Comparison of ENCODE assay signal across 28 cellular contexts in genomic region chr11:82326853-82327252, GRCh38.
"Had no signal": no experiment of that assay in that cellular context is flagged by ENCODE, and none has a peak within 500 bp of the region (broad histone marks: within the 10 kb centered on the region; RNA-seq: fewer than 3 reads in every experiment).

No MANE protein-coding gene starts in this region.

- H3K4me1 ChIP-seq: pancreas, psoas muscle, right lobe of liver, sigmoid colon, stomach, thyroid gland, tibial nerve, upper lobe of left lung, uterus had no signal

- H3K9me3 ChIP-seq: neutrophil, pancreas, psoas muscle, right lobe of liver, sigmoid colon, stomach, thoracic aorta, thyroid gland, tibial nerve, upper lobe of left lung, uterus had no signal

- H3K36me3 ChIP-seq: neutrophil, pancreas, right lobe of liver, sigmoid colon, stomach, thoracic aorta, thyroid gland, tibial nerve, upper lobe of left lung, uterus had no signal

- ATAC-seq: naive thymus-derived CD8-positive, alpha-beta T cell; natural killer cell treated with Interleukin-12 subunit alpha and Interleukin-12 subunit beta and Interleukin-15 and Interleukin-18, amount 100 ng/mL, for 72 hours; pancreas; psoas muscle; right cardiac atrium; stimulated activated naive B cell treated with anti-CD40 and anti-IgM and Interleukin-4, amounts not matched to agents 10 μg/mL and 1 μg/mL and 100 μg/mL, for 72 hours had no signal

- H3K4me1 Mint-ChIP-seq: naive B cell; naive thymus-derived CD8-positive, alpha-beta T cell; nephron progenitor cell; neural crest cell; stimulated activated naive B cell treated with anti-CD40 and anti-IgM and Interleukin-4, amounts not matched to agents 10 μg/mL and 1 μg/mL and 100 μg/mL, for 72 hours had no signal

- H3K36me3 Mint-ChIP-seq: naive B cell; naive thymus-derived CD8-positive, alpha-beta T cell; natural killer cell treated with Interleukin-12 subunit alpha and Interleukin-12 subunit beta and Interleukin-15 and Interleukin-18, amount 100 ng/mL, for 72 hours; stimulated activated naive B cell treated with anti-CD40 and anti-IgM and Interleukin-4, amounts not matched to agents 10 μg/mL and 1 μg/mL and 100 μg/mL, for 72 hours had no signal

- H3K4me3 ChIP-seq: pancreas, psoas muscle, right lobe of liver, sigmoid colon, stomach, thoracic aorta, thyroid gland, tibial nerve, upper lobe of left lung, uterus had no signal

- FAIRE-seq: pancreas, small intestine had no signal

- H3K4me3 Mint-ChIP-seq: naive B cell; naive thymus-derived CD8-positive, alpha-beta T cell; natural killer cell treated with Interleukin-12 subunit alpha and Interleukin-12 subunit beta and Interleukin-15 and Interleukin-18, amount 100 ng/mL, for 72 hours; nephron progenitor cell; neural crest cell; stimulated activated naive B cell treated with anti-CD40 and anti-IgM and Interleukin-4, amounts not matched to agents 10 μg/mL and 1 μg/mL and 100 μg/mL, for 72 hours; stimulated activated naive CD8-positive, alpha-beta T cell treated with anti-CD3 and anti-CD28 coated beads, Interleukin-15, Interleukin-2, amounts not matched to agents 100 ng/mL and 50 ng/mL, for 24 hours had no signal

- DNase-seq: naive B cell; naive thymus-derived CD8-positive, alpha-beta T cell; nephron progenitor cell; nucleus accumbens; psoas muscle; right cardiac atrium; right lobe of liver; sigmoid colon; small intestine; stimulated activated CD4-positive, alpha-beta T cell treated with anti-CD3 and anti-CD28 coated beads, Interleukin-1b, Interleukin-23, amount 100 ng/mL, for 48 hours; stimulated activated CD4-positive, alpha-beta T cell treated with anti-CD3 and anti-CD28 coated beads, Interleukin-4, amount 100 ng/mL, for 1 hour; stimulated activated CD4-positive, alpha-beta T cell treated with anti-CD3 and anti-CD28 coated beads, Interleukin-4, amount 100 ng/mL, for 4 hours; stimulated activated CD8-positive, alpha-beta memory T cell treated with anti-CD3 and anti-CD28 coated beads, Interleukin-4, amount 100 ng/mL, for 48 hours; stimulated activated naive B cell treated with anti-CD40 and anti-IgM and Interleukin-4, amounts not matched to agents 10 μg/mL and 1 μg/mL and 100 μg/mL, for 72 hours; stimulated activated naive CD4-positive, alpha-beta T cell treated with Interleukin-2 at 50 U/mL for 16 hours; stomach; thyroid gland; trophoblast cell; uterus had no signal

- H3K9me3 Mint-ChIP-seq: naive B cell; neural crest cell; stimulated activated naive B cell treated with anti-CD40 and anti-IgM and Interleukin-4, amounts not matched to agents 10 μg/mL and 1 μg/mL and 100 μg/mL, for 72 hours; stimulated activated naive CD8-positive, alpha-beta T cell treated with anti-CD3 and anti-CD28 coated beads, Interleukin-15, Interleukin-2, amounts not matched to agents 100 ng/mL and 50 ng/mL, for 24 hours had no signal

- H3K27ac Mint-ChIP-seq: naive thymus-derived CD8-positive, alpha-beta T cell; natural killer cell treated with Interleukin-12 subunit alpha and Interleukin-12 subunit beta and Interleukin-15 and Interleukin-18, amount 100 ng/mL, for 72 hours; nephron progenitor cell; progenitor cell of endocrine pancreas; stimulated activated naive B cell treated with anti-CD40 and anti-IgM and Interleukin-4, amounts not matched to agents 10 μg/mL and 1 μg/mL and 100 μg/mL, for 72 hours; stimulated activated naive CD8-positive, alpha-beta T cell treated with anti-CD3 and anti-CD28 coated beads, Interleukin-15, Interleukin-2, amounts not matched to agents 100 ng/mL and 50 ng/mL, for 24 hours had no signal

- H3K27ac ChIP-seq: neutrophil, pancreas, psoas muscle, right lobe of liver, sigmoid colon, stomach, thoracic aorta, thyroid gland, tibial nerve, upper lobe of left lung, uterus had no signal

- H3K27me3 ChIP-seq: neutrophil, pancreas, right lobe of liver, sigmoid colon, stomach, thyroid gland, tibial nerve, upper lobe of left lung, uterus had no signal
